ENCODE assay signal across 15 cellular contexts in the genomic region with DNA sequence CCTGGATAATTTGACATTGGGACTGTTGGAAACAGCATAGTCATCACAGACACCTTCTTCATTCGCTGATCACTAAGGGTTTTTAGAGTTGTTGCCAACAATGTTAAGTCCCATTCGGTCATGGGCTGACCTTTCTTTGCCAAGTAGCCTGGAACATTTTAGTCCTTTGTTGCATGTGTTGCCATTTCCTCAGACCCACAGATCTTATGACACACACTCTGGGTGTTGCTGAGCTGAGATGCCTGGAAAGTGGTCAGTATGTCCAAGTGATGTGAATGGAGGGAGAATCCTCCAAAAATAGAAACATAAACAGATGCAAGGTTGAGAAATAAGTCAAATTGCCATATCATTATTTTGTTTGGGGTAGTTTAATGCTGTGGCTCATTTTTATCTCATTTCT.
DNase-seq lines count a peak whose midpoint lies in the region; ATAC-seq and TF ChIP-seq lines count a peak whose summit lies in the region.
"Had no signal": no experiment of that assay in that cellular context is flagged by ENCODE, and none has a peak within 500 bp of the region (broad histone marks: within the 10 kb centered on the region; RNA-seq: fewer than 3 reads in every experiment).

No MANE protein-coding gene starts in this region.

- intact Hi-C loops in mucosa of descending colon (cut with DNase I, micrococcal nuclease) = no loop called here

- H3K9me3 ChIP-seq in WERI-Rb-1 (ENCODE audit: severe bottlenecking) = peaks cover 5% of the 10 kb centered on the region
- no peaks in the 10 kb centered on the region for H3K9me3 ChIP-seq in mucosa of descending colon

- H3K36me3 ChIP-seq in WERI-Rb-1 = no peaks in the 10 kb centered on the region
- H3K36me3 ChIP-seq in mucosa of descending colon (ENCODE audit: low read depth) = no peaks in the 10 kb centered on the region

- H3K27ac ChIP-seq in WERI-Rb-1 = peak overlapping the region; percentile 1
- H3K27ac ChIP-seq: SK-N-MC had no signal

- H3K4me1 ChIP-seq in mucosa of descending colon (ENCODE audit: low read depth) = no peaks in the 10 kb centered on the region

- H3K4me3 ChIP-seq in WERI-Rb-1 (ENCODE audit: low read depth, low read length) = no peak overlapping the region
- H3K4me3 ChIP-seq in mucosa of descending colon = no peak overlapping the region
- H3K4me3 ChIP-seq: GM12878, SK-N-MC had no signal

- ATAC-seq in mucosa of descending colon = peak; percentile 31
- no peak for ATAC-seq in HG03175 (IDR thresholded peaks at IDR 0.05; ENCODE audit: unreplicated experiment)
- ATAC-seq: GM12878; naive thymus-derived CD4-positive, alpha-beta T cell had no signal

- H3K27me3 ChIP-seq in WERI-Rb-1 (ENCODE audit: insufficient read depth, low read depth, severe bottlenecking) = no peaks in the 10 kb centered on the region

- TF ChIP-seq CTCF in WERI-Rb-1 (IDR thresholded peaks at IDR 0.05; ENCODE audit: low read depth, low read length) = no peak
- no peak for TF ChIP-seq CTCF in mucosa of descending colon (IDR thresholded peaks at IDR 0.05)

- DNase-seq in AG08395 (ENCODE audit: low spot score) = peak; percentile 38
- no peak for DNase-seq in WERI-Rb-1
- DNase-seq in foreskin melanocyte = peak; percentile 76
- peak in 1 of 3 donors; percentile 8 for DNase-seq in mucosa of descending colon
- DNase-seq in GDM1 (lab: John Stamatoyannopoulos, UW) = no peak
- no peak for DNase-seq in RKO (ENCODE audit: low spot score)
- no peak for DNase-seq in COR-L47 (lab: John Stamatoyannopoulos, UW)
- DNase-seq: activated T-cell treated with anti-CD3 and anti-CD28 coated beads, Interleukin-2, amount 50 U/mL, for 24 hours; CD4-positive, CD25-positive, alpha-beta regulatory T cell; central memory CD4-positive, alpha-beta T cell; kidney glomerular epithelial cell; naive thymus-derived CD4-positive, alpha-beta T cell had no signal

Comparison
In these comparisons a context has a peak if more than half of its experiments do, and no peak if none do; other contexts are left out.
1. DNase-seq: peak in AG08395 (single experiment) and foreskin melanocyte (single experiment); none in WERI-Rb-1 (single experiment), GDM1 (single experiment), RKO (single experiment) and COR-L47 (single experiment).